In the genomic region with DNA sequence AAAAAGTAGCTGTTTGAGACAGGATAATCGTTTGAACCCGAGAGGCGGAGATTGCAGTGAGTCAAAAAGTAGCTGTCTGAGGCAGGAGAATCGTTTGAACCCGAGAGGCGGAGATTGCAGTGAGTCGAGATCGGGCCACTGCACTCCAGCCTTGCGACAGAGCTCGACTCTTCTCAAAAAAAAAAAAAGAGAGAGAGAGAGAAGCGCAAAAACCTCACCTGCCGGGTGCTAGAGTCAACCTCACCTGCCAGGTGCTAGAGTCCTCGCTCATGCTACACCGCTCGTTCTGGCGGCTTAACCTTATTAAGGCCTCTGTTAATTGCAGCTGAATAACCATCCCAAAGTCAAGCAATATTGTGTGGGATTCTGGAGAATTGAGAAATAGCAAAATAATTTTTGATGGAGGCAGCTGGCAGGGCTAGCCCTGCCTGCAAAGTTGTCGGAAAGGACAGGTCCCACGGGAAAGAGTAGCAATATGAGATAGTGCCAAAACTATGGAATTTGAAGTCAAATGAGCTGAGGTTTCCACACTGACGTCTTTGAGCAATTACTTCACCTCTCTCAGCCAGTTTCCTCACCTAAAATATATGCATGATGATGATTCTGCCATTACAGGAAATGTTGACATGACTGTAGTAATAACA, we compare ENCODE assay signal across 2 cellular contexts.
TF ChIP-seq lines count a peak whose summit lies in the region.

No MANE protein-coding gene starts in this region.

TF ChIP-seq in SK-N-SH, 30 proteins besides CTCF, POLR2A, EP300 and RAD21 (continued from another document):
- TF ChIP-seq USF2 (IDR thresholded peaks at IDR 0.05; ENCODE audit: borderline replicate concordance, low read depth, low read length), result no peak
- TF ChIP-seq RFX5 (IDR thresholded peaks at IDR 0.05; ENCODE audit: low read length), result no peak

TF ChIP-seq in SK-N-SH treated with all-trans-retinoic acid at 6 μM for 48 hours, 23 proteins besides CTCF, POLR2A, EP300 and RAD21 (continued from another document):
- TF ChIP-seq, protein P1, sequence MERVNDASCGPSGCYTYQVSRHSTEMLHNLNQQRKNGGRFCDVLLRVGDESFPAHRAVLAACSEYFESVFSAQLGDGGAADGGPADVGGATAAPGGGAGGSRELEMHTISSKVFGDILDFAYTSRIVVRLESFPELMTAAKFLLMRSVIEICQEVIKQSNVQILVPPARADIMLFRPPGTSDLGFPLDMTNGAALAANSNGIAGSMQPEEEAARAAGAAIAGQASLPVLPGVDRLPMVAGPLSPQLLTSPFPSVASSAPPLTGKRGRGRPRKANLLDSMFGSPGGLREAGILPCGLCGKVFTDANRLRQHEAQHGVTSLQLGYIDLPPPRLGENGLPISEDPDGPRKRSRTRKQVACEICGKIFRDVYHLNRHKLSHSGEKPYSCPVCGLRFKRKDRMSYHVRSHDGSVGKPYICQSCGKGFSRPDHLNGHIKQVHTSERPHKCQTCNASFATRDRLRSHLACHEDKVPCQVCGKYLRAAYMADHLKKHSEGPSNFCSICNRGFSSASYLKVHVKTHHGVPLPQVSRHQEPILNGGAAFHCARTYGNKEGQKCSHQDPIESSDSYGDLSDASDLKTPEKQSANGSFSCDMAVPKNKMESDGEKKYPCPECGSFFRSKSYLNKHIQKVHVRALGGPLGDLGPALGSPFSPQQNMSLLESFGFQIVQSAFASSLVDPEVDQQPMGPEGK (CRISPR knock-in tag; IDR thresholded peaks at IDR 0.05; ENCODE audit: borderline replicate concordance), result no peak
- TF ChIP-seq ZFP3 (CRISPR knock-in tag; IDR thresholded peaks at IDR 0.05) (no peak), ZNF8 (CRISPR knock-in tag; IDR thresholded peaks at IDR 0.05) (no peak), POU6F1 (CRISPR knock-in tag; IDR thresholded peaks at IDR 0.05; ENCODE audit: borderline replicate concordance, low read depth) (no peak), ISL1 (CRISPR knock-in tag; IDR thresholded peaks at IDR 0.05) (no peak)
- TF ChIP-seq, protein P2, sequence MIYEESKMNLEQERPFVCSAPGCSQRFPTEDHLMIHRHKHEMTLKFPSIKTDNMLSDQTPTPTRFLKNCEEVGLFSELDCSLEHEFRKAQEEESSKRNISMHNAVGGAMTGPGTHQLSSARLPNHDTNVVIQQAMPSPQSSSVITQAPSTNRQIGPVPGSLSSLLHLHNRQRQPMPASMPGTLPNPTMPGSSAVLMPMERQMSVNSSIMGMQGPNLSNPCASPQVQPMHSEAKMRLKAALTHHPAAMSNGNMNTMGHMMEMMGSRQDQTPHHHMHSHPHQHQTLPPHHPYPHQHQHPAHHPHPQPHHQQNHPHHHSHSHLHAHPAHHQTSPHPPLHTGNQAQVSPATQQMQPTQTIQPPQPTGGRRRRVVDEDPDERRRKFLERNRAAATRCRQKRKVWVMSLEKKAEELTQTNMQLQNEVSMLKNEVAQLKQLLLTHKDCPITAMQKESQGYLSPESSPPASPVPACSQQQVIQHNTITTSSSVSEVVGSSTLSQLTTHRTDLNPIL (CRISPR knock-in tag; IDR thresholded peaks at IDR 0.05; ENCODE audit: low read depth), result no peak
